Comparison of ENCODE assay signal across 10 cellular contexts in the genomic region with DNA sequence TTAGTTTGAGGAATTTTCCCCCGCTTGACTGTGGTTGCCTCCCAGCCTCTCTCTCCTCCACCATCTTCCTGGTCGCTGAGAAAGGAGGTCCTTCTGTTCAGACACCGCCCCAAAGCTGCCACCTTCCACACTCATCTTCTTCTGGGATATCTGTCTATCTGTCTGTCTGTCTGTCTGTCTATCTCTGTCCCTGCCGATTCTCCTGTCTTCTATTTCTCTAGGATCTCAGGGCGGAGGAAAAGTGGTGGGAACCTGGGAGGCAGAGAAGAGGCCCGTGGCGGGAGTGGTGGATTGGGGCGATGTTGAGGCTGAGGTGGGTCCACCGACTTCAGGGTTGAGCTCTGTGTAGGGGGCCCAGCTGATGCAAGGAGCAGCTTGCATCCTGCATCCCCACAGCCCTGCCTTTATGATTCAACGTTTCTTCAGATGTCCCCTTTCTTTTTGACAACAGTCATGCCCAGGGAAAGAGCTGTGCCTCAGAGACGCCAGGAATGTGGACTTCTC.
DNase-seq lines count a peak whose midpoint lies in the region; ATAC-seq and TF ChIP-seq lines count a peak whose summit lies in the region.
"Had no signal": no experiment of that assay in that cellular context is flagged by ENCODE, and none has a peak within 500 bp of the region (broad histone marks: within the 10 kb centered on the region; RNA-seq: fewer than 3 reads in every experiment).

No MANE protein-coding gene starts in this region.

- peak overlapping the region; percentile 62 for H3K4me3 ChIP-seq in GM12865 (ENCODE audit: low read depth, low read length)
- peak overlapping the region; percentile 78 for H3K4me3 ChIP-seq in iPS-15b (ENCODE audit: low read depth, low read length)
- H3K4me3 ChIP-seq: transverse colon had no signal

- H3K36me3 ChIP-seq in iPS-15b (ENCODE audit: control insufficient read depth, insufficient read depth, low read length): no peaks in the 10 kb centered on the region
- H3K36me3 ChIP-seq: heart left ventricle, transverse colon had no signal

- H3K9ac ChIP-seq in iPS-15b (ENCODE audit: low read depth, low read length): no peak overlapping the region

- DNase-seq in ACHN: peak; percentile 6
- DNase-seq in GM12865 (ENCODE audit: low read depth): no peak
- DNase-seq in activated CD4-positive, alpha-beta memory T cell treated with anti-CD3 and anti-CD28 coated beads for 36 hours: no peak
- DNase-seq in nucleus accumbens (lab: John Stamatoyannopoulos, UW): no peak
- no peak for DNase-seq in GM20000 (ENCODE audit: low spot score)
- DNase-seq: heart left ventricle, transverse colon had no signal

- in situ Hi-C loops in ACHN (cut with HindIII; ENCODE audit: low pct_ligation_motif_present, low pct_unique_long_range_greater_than_20kb, low sequenced_read_pairs): no loop called here

- H3K9me3 Mint-ChIP-seq in activated CD4-positive, alpha-beta memory T cell treated with anti-CD3 and anti-CD28 coated beads for 36 hours: peaks cover 2% of the 10 kb centered on the region

- H3K4me1 Mint-ChIP-seq in activated CD4-positive, alpha-beta memory T cell treated with anti-CD3 and anti-CD28 coated beads for 36 hours (ENCODE audit: low read depth): peaks cover 31% of the 10 kb centered on the region

- peaks cover 82% of the 10 kb centered on the region for H3K27me3 Mint-ChIP-seq in activated CD4-positive, alpha-beta memory T cell treated with anti-CD3 and anti-CD28 coated beads for 36 hours

- peak overlapping the region; percentile 1 for H3K27ac Mint-ChIP-seq in activated CD4-positive, alpha-beta memory T cell treated with anti-CD3 and anti-CD28 coated beads for 36 hours

- peak overlapping the region; percentile 0 for H3K4me3 Mint-ChIP-seq in activated CD4-positive, alpha-beta memory T cell treated with anti-CD3 and anti-CD28 coated beads for 36 hours

- no peaks in the 10 kb centered on the region for H3K9me3 ChIP-seq in iPS-15b (ENCODE audit: control insufficient read depth, insufficient read depth, low read length)
- H3K9me3 ChIP-seq: heart left ventricle, transverse colon had no signal

- H3K27me3 ChIP-seq in iPS-15b (ENCODE audit: control insufficient read depth, insufficient read depth, low read length): peaks cover 49% of the 10 kb centered on the region

- POLR2A ChIA-PET in activated CD4-positive, alpha-beta memory T cell treated with anti-CD3 and anti-CD28 coated beads for 36 hours (lab: Charles Lee): no interaction called here

- CTCF ChIA-PET in activated CD4-positive, alpha-beta memory T cell treated with anti-CD3 and anti-CD28 coated beads for 36 hours (lab: Charles Lee): interaction anchor here (0.6 to 2.1 kb wide), 6 partner anchors 10 to 336 kb away, joined by 3 to 6 read pairs (median 4); no protein-coding TSS in a partner anchor

- peaks cover 3% of the 10 kb centered on the region for H3K36me3 Mint-ChIP-seq in activated CD4-positive, alpha-beta memory T cell treated with anti-CD3 and anti-CD28 coated beads for 36 hours

- no peak for ATAC-seq in GM18520 (IDR thresholded peaks at IDR 0.05; ENCODE audit: unreplicated experiment)
- ATAC-seq in GM18502 (IDR thresholded peaks at IDR 0.05; ENCODE audit: poor library complexity, unreplicated experiment): no peak
- ATAC-seq: heart left ventricle had no signal

- TF ChIP-seq CTCF in GM12865 (IDR thresholded peaks at IDR 0.05; ENCODE audit: insufficient read depth, low read depth, low read length, missing control alignments) (no peak), GM20000 (IDR thresholded peaks at IDR 0.05; ENCODE audit: extremely low read depth, missing control alignments) (no peak)

- H3K4me1 ChIP-seq in iPS-15b (ENCODE audit: control insufficient read depth, insufficient read depth, low read length): no peaks in the 10 kb centered on the region

- intact Hi-C loops in activated CD4-positive, alpha-beta memory T cell treated with anti-CD3 and anti-CD28 coated beads for 36 hours (cut with micrococcal nuclease): loop anchor here (2.0 to 5.0 kb wide), 6 partner anchors 15 to 433 kb away; no protein-coding TSS in a partner anchor
